ENCODE assay signal across 8 cellular contexts in genomic region chr14:23567186-23568020, GRCh38. TPM values are rescaled to one million over a fixed set of nuclear protein-coding genes. Genes with fewer than 3 reads are reported as not detected.
DNase-seq lines count a peak whose midpoint lies in the region; ATAC-seq and TF ChIP-seq lines count a peak whose summit lies in the region.

AP1G2 (minus strand) TSS chr14:23567791; CDS start chr14:23567314, 477 bp downstream.

- no peaks in the 10 kb centered on the region for H3K36me3 Mint-ChIP-seq in chondrocyte (ENCODE audit: low read depth)

- TF ChIP-seq CTCF in AG09309 (IDR thresholded peaks at IDR 0.05; ENCODE audit: control insufficient read depth, insufficient read depth, low read depth, low read length, missing control alignments) (no peak), chondrocyte (IDR thresholded peaks at IDR 0.05) (peak; percentile 45)

- H3K9me3 Mint-ChIP-seq in chondrocyte (ENCODE audit: low read depth), result no peaks in the 10 kb centered on the region

- ATAC-seq in GM19025 (IDR thresholded peaks at IDR 0.05; ENCODE audit: low read depth, unreplicated experiment), result peak; percentile 92
- ATAC-seq in HG03280 (IDR thresholded peaks at IDR 0.05; ENCODE audit: unreplicated experiment), result peak; percentile 89

- peak within 1 kb of the TSS; percentile 88 for H3K27ac ChIP-seq in layer of hippocampus (ENCODE audit: low read depth, low read length)

- H3K27me3 Mint-ChIP-seq in chondrocyte (ENCODE audit: low read depth), result peaks cover 15% of the 10 kb centered on the region

- no peaks in the 10 kb centered on the region for H3K27me3 ChIP-seq in layer of hippocampus (ENCODE audit: control insufficient read depth, insufficient read depth, low read length)

- H3K4me3 ChIP-seq in AG09309 (ENCODE audit: control insufficient read depth, low read depth, low read length), result peak within 1 kb of the TSS; percentile 50

- H3K4me1 Mint-ChIP-seq in chondrocyte (ENCODE audit: low read depth), result peaks cover 21% of the 10 kb centered on the region

- DNase-seq in AG09309 (ENCODE audit: low read depth), result no peak
- DNase-seq in NCI-H510A (lab: John Stamatoyannopoulos, UW), result peak; percentile 89
- peak; percentile 82 to 89 for DNase-seq in activated CD4-positive, alpha-beta T cell treated with anti-CD3 and anti-CD28 coated beads for 24 hours (ENCODE audit: low read depth in 2 of 2)
- DNase-seq in chondrocyte (ENCODE audit: low spot score), result peak; percentile 92
- peak; percentile 72 for DNase-seq in stimulated activated CD4-positive, alpha-beta T cell treated with anti-CD3 and anti-CD28 coated beads, Interleukin-2, amount 100 ng/mL, for 4 hours (ENCODE audit: low read depth)

- peak within 1 kb of the TSS; percentile 97 for H3K4me3 Mint-ChIP-seq in chondrocyte (ENCODE audit: unreplicated experiment)

- peak within 1 kb of the TSS; percentile 73 for H3K27ac Mint-ChIP-seq in chondrocyte (ENCODE audit: unreplicated experiment)

RNA-seq across cellular contexts. Expression of gene AP1G2, which starts in this region (rescaled TPM):
- 16.4 to 27.3 TPM (median 18.5 TPM) in 3 replicates for total RNA-seq in chondrocyte
